ENCODE assay signal across 26 cellular contexts in the genomic region with DNA sequence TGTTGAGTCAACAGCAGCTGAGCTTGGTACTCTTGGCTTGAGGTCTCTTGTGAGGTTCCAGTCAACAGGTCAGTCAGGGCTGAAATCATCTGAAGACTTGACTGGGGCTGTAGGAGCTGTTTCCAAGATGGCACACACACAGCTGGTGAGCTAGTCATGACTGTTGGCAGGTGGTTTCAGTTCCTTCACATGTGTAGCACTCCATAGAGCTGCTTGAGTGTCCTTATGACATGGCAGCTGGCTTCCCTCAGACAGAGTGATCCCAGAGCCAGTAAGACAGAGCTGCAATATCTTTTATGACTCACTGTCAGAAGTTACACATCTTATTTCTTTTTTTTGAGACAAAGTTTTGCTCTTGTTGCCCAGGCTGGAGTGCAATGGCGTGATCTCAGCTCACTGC. TPM values are rescaled to one million over a fixed set of nuclear protein-coding genes. Genes with fewer than 3 reads are reported as not detected.
DNase-seq lines count a peak whose midpoint lies in the region; ATAC-seq, FAIRE-seq and TF ChIP-seq lines count a peak whose summit lies in the region.
"Had no signal": no experiment of that assay in that cellular context is flagged by ENCODE, and none has a peak within 500 bp of the region (broad histone marks: within the 10 kb centered on the region; RNA-seq: fewer than 3 reads in every experiment).

No MANE protein-coding gene starts in this region.

- ATAC-seq in HG03280 (IDR thresholded peaks at IDR 0.05; ENCODE audit: unreplicated experiment), result no peak
- no peak for ATAC-seq in T-helper 17 cell
- no peak for ATAC-seq in HG02840 (IDR thresholded peaks at IDR 0.05; ENCODE audit: low FRiP score, unreplicated experiment)
- ATAC-seq: lower lobe of right lung, sciatic nerve had no signal

- H2BK120ac ChIP-seq in mesendoderm (ENCODE audit: low read depth, low read length), result no peak overlapping the region

- no peak overlapping the region for H3K18ac ChIP-seq in mesendoderm (ENCODE audit: low read length)

- no peak overlapping the region for H3K4ac ChIP-seq in mesendoderm (ENCODE audit: low read depth, low read length)

- no peaks in the 10 kb centered on the region for H3K79me2 ChIP-seq in mesendoderm (ENCODE audit: control insufficient read depth, insufficient read depth, low read length)

- no peaks in the 10 kb centered on the region for H3K4me1 Mint-ChIP-seq in T-helper 17 cell
- H3K4me1 Mint-ChIP-seq: CD4-positive, alpha-beta memory T cell had no signal

- H3K23ac ChIP-seq in mesendoderm (ENCODE audit: low read length), result no peak overlapping the region

- H3K79me1 ChIP-seq in mesendoderm (ENCODE audit: low read length), result no peaks in the 10 kb centered on the region

- no peak overlapping the region for H3K4me3 ChIP-seq in choroid plexus epithelial cell (ENCODE audit: low read depth, low read length)
- no peak overlapping the region for H3K4me3 ChIP-seq in mesendoderm (ENCODE audit: low read length)
- H3K4me3 ChIP-seq: lower lobe of right lung, stomach, tibial artery had no signal

- DNase-seq in GM12891 (ENCODE audit: insufficient read length, low spot score) (no peak), MV-4-11 (lab: John Stamatoyannopoulos, UW) (peak; percentile 87), choroid plexus epithelial cell (ENCODE audit: low read depth) (peak; percentile 37), mesendoderm (no peak), NCI-H2029 treated with DMSO at 0.1 percent for 48 hours (lab: John Stamatoyannopoulos, UW) (no peak), T-helper 17 cell (no peak)
- DNase-seq: activated CD4-positive, alpha-beta T cell treated with anti-CD3 and anti-CD28 coated beads for 1 hour; activated effector memory CD4-positive, alpha-beta T cell treated with anti-CD3 and anti-CD28 coated beads, Interleukin-2, amount 50 U/mL, for 16 hours; CD4-positive, alpha-beta memory T cell; DMS 273 treated with DMSO at 0.1 percent for 48 hours; effector memory CD4-positive, alpha-beta T cell; erythroblast; KG1; kidney; lower lobe of right lung; NCI-H1048; NCI-H1930; NCI-H69; Right ventricle myocardium superior; stomach; tibial artery had no signal

- no peak overlapping the region for H3K4me3 Mint-ChIP-seq in T-helper 17 cell
- H3K4me3 Mint-ChIP-seq: brain; CD4-positive, alpha-beta memory T cell had no signal

- no peak overlapping the region for H3K4me2 ChIP-seq in mesendoderm (ENCODE audit: low read length)

- no peak overlapping the region for H3K27ac ChIP-seq in mesendoderm (ENCODE audit: low read depth, low read length)
- H3K27ac ChIP-seq: lower lobe of right lung, stomach, tibial artery had no signal

- no peak for TF ChIP-seq POLR2A in GM12891 (IDR thresholded peaks at IDR 0.05; ENCODE audit: low read depth, low read length)

- peaks cover 5% of the 10 kb centered on the region for H3K4me1 ChIP-seq in mesendoderm (ENCODE audit: control insufficient read depth, low read depth, low read length)
- H3K4me1 ChIP-seq: lower lobe of right lung, stomach, tibial artery had no signal

- no peak overlapping the region for H2BK5ac ChIP-seq in mesendoderm (ENCODE audit: low read length)

- H3K36me3 ChIP-seq in mesendoderm (ENCODE audit: control insufficient read depth, insufficient read depth, low read length), result no peaks in the 10 kb centered on the region
- H3K36me3 ChIP-seq: lower lobe of right lung, stomach, tibial artery had no signal

- H2BK15ac ChIP-seq in mesendoderm (replicated peaks; ENCODE audit: low read depth), result no peak overlapping the region

- H3K27me3 Mint-ChIP-seq in T-helper 17 cell, result no peaks in the 10 kb centered on the region

- no peak for TF ChIP-seq CTCF in choroid plexus epithelial cell (conservative IDR thresholded peaks at IDR 0.05; ENCODE audit: low read depth, low read length)

- H3K36me3 Mint-ChIP-seq in T-helper 17 cell (ENCODE audit: low read depth), result no peaks in the 10 kb centered on the region
- H3K36me3 Mint-ChIP-seq: brain; CD4-positive, alpha-beta memory T cell had no signal

- no peak overlapping the region for H4K8ac ChIP-seq in mesendoderm (ENCODE audit: low read depth, low read length)

- peak overlapping the region; percentile 54 for H2AK5ac ChIP-seq in mesendoderm (ENCODE audit: low read length)

- no peaks in the 10 kb centered on the region for H3K27me3 ChIP-seq in mesendoderm (ENCODE audit: insufficient read depth, low read length, poor library complexity)
- H3K27me3 ChIP-seq: stomach, tibial artery had no signal

- H4K5ac ChIP-seq in mesendoderm (ENCODE audit: low read length), result no peak overlapping the region

- peak; percentile 33 for FAIRE-seq in GM12891 (lab: Jason Lieb, UNC)
- FAIRE-seq: kidney had no signal

- no peak overlapping the region for H3K27ac Mint-ChIP-seq in T-helper 17 cell
- H3K27ac Mint-ChIP-seq: brain; CD4-positive, alpha-beta memory T cell; progenitor cell of endocrine pancreas had no signal

- H3K9me3 ChIP-seq in T-helper 17 cell (ENCODE audit: control insufficient read depth, low read length, poor library complexity, severe bottlenecking), result no peaks in the 10 kb centered on the region
- H3K9me3 ChIP-seq: lower lobe of right lung had no signal

- no peak overlapping the region for H3K9ac ChIP-seq in mesendoderm (ENCODE audit: low read length)

- WGBS in mesendoderm (ENCODE audit: extremely low coverage, insufficient coverage, low lambda C conversion rate), result no CpG with 5 or more reads among the region's 1 CpG

- no peak overlapping the region for H3K56ac ChIP-seq in mesendoderm (ENCODE audit: low read length)

TF ChIP-seq in GM12891, 5 proteins besides CTCF, POLR2A, EP300 and RAD21:
- TF ChIP-seq PAX5 (IDR thresholded peaks at IDR 0.05; ENCODE audit: insufficient read depth, low read length, severe bottlenecking), result no peak
- peak; percentile 59 for TF ChIP-seq SPI1 (IDR thresholded peaks at IDR 0.05; ENCODE audit: low read depth, low read length)
- TF ChIP-seq POLR2AphosphoS5 (IDR thresholded peaks at IDR 0.05; ENCODE audit: low read depth, low read length), result no peak
- TF ChIP-seq POU2F2 (IDR thresholded peaks at IDR 0.05; ENCODE audit: low read depth, low read length), result no peak
- TF ChIP-seq TAF1 (IDR thresholded peaks at IDR 0.05; ENCODE audit: low read depth, low read length), result no peak
TF ChIP-seq in GM12891: peak in this region for 1.

RNA-seq across cellular contexts. Expression of a gene that starts 19.5 kb away (rescaled TPM):
- 8.7 TPM for polyA plus RNA-seq in GM12891 (2012; ENCODE audit: low read depth, missing spikeins)
- polyA plus RNA-seq in mesendoderm (2013, experiment 1 of 2), result 14.3 TPM
- polyA plus RNA-seq in mesendoderm (2013, experiment 2 of 2), result 14.0 TPM
- 1 to 10 TPM; 1.1 to 5.2 TPM for total RNA-seq in T-helper 17 cell

Comparison
In these comparisons a context has a peak if more than half of its experiments do, and no peak if none do; other contexts are left out.
1. DNase-seq: peak in MV-4-11 (single experiment) and choroid plexus epithelial cell (single experiment); none in GM12891 (single experiment), mesendoderm (single experiment), NCI-H2029 treated with DMSO at 0.1 percent for 48 hours (single experiment) and T-helper 17 cell (0 of 3).